Comparison of ENCODE assay signal across 19 cellular contexts in genomic region chr12:75086086-75087038, GRCh38.
DNase-seq lines count a peak whose midpoint lies in the region; ATAC-seq, FAIRE-seq and TF ChIP-seq lines count a peak whose summit lies in the region.
"Had no signal": no experiment of that assay in that cellular context is flagged by ENCODE, and none has a peak within 500 bp of the region (broad histone marks: within the 10 kb centered on the region; RNA-seq: fewer than 3 reads in every experiment).

No MANE protein-coding gene starts in this region.

- H3K4me1 ChIP-seq in astrocyte (ENCODE audit: insufficient read depth, low read length) (no peaks in the 10 kb centered on the region), suprapubic skin (no peaks in the 10 kb centered on the region)
- H3K4me1 ChIP-seq: breast epithelium, Peyer's patch, tibial nerve had no signal

- H3K9me3 ChIP-seq in astrocyte (ENCODE audit: insufficient read depth, low read depth, low read length) = no peaks in the 10 kb centered on the region
- H3K9me3 ChIP-seq in suprapubic skin = no peaks in the 10 kb centered on the region
- H3K9me3 ChIP-seq: breast epithelium, Peyer's patch, sigmoid colon, tibial nerve had no signal

- H3K27me3 Mint-ChIP-seq in astrocyte (ENCODE audit: low read depth, unreplicated experiment) = no peaks in the 10 kb centered on the region
- H3K27me3 Mint-ChIP-seq: activated CD8-positive, alpha-beta memory T cell treated with anti-CD3 and anti-CD28 coated beads, Interleukin-2, amount 10 ng/mL, durations not matched to agents 7 days and 5 days had no signal

- H3K4me2 ChIP-seq in astrocyte (ENCODE audit: low read length) = no peak overlapping the region

- DNase-seq in AG10803 (ENCODE audit: low read depth) (peak; percentile 72), HFF-Myc (ENCODE audit: extremely low read depth, low read depth) (peak; percentile 55), astrocyte (ENCODE audit: low read depth) (peak; percentile 78), iris pigment epithelial cell (ENCODE audit: low read depth) (peak; percentile 9), NCI-H2196 treated with DMSO at 0.1 percent for 48 hours (lab: John Stamatoyannopoulos, UW; ENCODE audit: unreplicated experiment) (no peak), activated gamma-delta T cell treated with Interleukin-2 at 50 U/mL for 16 hours (no peak), suprapubic skin (ENCODE audit: low spot score in 2 of 2) (no peak)
- DNase-seq: activated CD8-positive, alpha-beta memory T cell treated with anti-CD3 and anti-CD28 coated beads, Interleukin-2, amount 10 ng/mL, durations not matched to agents 7 days and 5 days; activated naive CD4-positive, alpha-beta T cell; Calu3; effector CD4-positive, alpha-beta T cell; immature natural killer cell; NCI-H1105 treated with DMSO at 0.1 percent for 48 hours; Peyer's patch; sigmoid colon; stimulated activated CD4-positive, alpha-beta T cell treated with anti-CD3 and anti-CD28 coated beads, Interleukin-4, amount 100 ng/mL, for 4 hours had no signal

- no peak overlapping the region for H3K9ac ChIP-seq in astrocyte (ENCODE audit: low read length)

- no peak overlapping the region for H2AFZ ChIP-seq in astrocyte (ENCODE audit: low read depth, low read length)

- no peak for TF ChIP-seq CTCF in AG10803 (conservative IDR thresholded peaks at IDR 0.05; ENCODE audit: low read length)
- TF ChIP-seq CTCF in HFF-Myc (IDR thresholded peaks at IDR 0.05; ENCODE audit: low read depth, low read length, missing control alignments) = no peak
- no peak for TF ChIP-seq CTCF in astrocyte (IDR thresholded peaks at IDR 0.05; ENCODE audit: insufficient read depth, low read depth, low read length)
- no peak for TF ChIP-seq CTCF in suprapubic skin (IDR thresholded peaks at IDR 0.05)

- H3K9me3 Mint-ChIP-seq in astrocyte (ENCODE audit: unreplicated experiment) = peaks cover 2% of the 10 kb centered on the region

- H3K4me3 ChIP-seq in AG10803 (ENCODE audit: low read length) (no peak overlapping the region), HFF-Myc (replicated peaks; ENCODE audit: low read depth, low read length) (no peak overlapping the region), astrocyte (ENCODE audit: insufficient read depth, low read depth, low read length) (no peak overlapping the region), suprapubic skin (no peak overlapping the region)
- H3K4me3 ChIP-seq: breast epithelium, Peyer's patch, sigmoid colon, tibial nerve had no signal

- H3K27ac ChIP-seq in astrocyte (ENCODE audit: low read depth, low read length) (no peak overlapping the region), suprapubic skin (no peak overlapping the region)
- H3K27ac ChIP-seq: breast epithelium, Peyer's patch, tibial nerve had no signal

- no peaks in the 10 kb centered on the region for H4K20me1 ChIP-seq in astrocyte (ENCODE audit: insufficient read depth, low read length)

- no peak for FAIRE-seq in astrocyte (lab: Jason Lieb, UNC)

- TF ChIP-seq EP300 in suprapubic skin (IDR thresholded peaks at IDR 0.05) = no peak

- peaks cover 15% of the 10 kb centered on the region for H3K4me1 Mint-ChIP-seq in astrocyte (ENCODE audit: low read depth, unreplicated experiment)
- H3K4me1 Mint-ChIP-seq: immature natural killer cell had no signal

- no peaks in the 10 kb centered on the region for H3K79me2 ChIP-seq in astrocyte (ENCODE audit: insufficient read depth, low read length)

- no peak overlapping the region for H3K27ac Mint-ChIP-seq in astrocyte (ENCODE audit: unreplicated experiment)
- H3K27ac Mint-ChIP-seq: activated CD8-positive, alpha-beta memory T cell treated with anti-CD3 and anti-CD28 coated beads, Interleukin-2, amount 10 ng/mL, durations not matched to agents 7 days and 5 days; immature natural killer cell had no signal

- no peak for ATAC-seq in GM21447 (IDR thresholded peaks at IDR 0.05; ENCODE audit: unreplicated experiment)
- ATAC-seq: activated CD8-positive, alpha-beta memory T cell treated with anti-CD3 and anti-CD28 coated beads, Interleukin-2, amount 10 ng/mL, durations not matched to agents 7 days and 5 days had no signal

- 34% methylated on average over 2 of the region's 2 CpGs for WGBS in suprapubic skin

- no peak overlapping the region for H3K4me3 Mint-ChIP-seq in astrocyte (ENCODE audit: unreplicated experiment)
- H3K4me3 Mint-ChIP-seq: activated CD8-positive, alpha-beta memory T cell treated with anti-CD3 and anti-CD28 coated beads, Interleukin-2, amount 10 ng/mL, durations not matched to agents 7 days and 5 days; immature natural killer cell had no signal

- no peaks in the 10 kb centered on the region for H3K36me3 Mint-ChIP-seq in astrocyte (ENCODE audit: low read depth, unreplicated experiment)
- H3K36me3 Mint-ChIP-seq: immature natural killer cell had no signal

- H3K27me3 ChIP-seq in astrocyte (ENCODE audit: insufficient read depth, low read length) = no peaks in the 10 kb centered on the region
- H3K27me3 ChIP-seq in suprapubic skin = no peaks in the 10 kb centered on the region
- H3K27me3 ChIP-seq: breast epithelium, Peyer's patch, sigmoid colon, tibial nerve had no signal

- no peak for TF ChIP-seq POLR2A in suprapubic skin (IDR thresholded peaks at IDR 0.05)

- H3K36me3 ChIP-seq in astrocyte (ENCODE audit: insufficient read depth, low read length) (no peaks in the 10 kb centered on the region), suprapubic skin (no peaks in the 10 kb centered on the region)
- H3K36me3 ChIP-seq: breast epithelium, Peyer's patch, sigmoid colon, tibial nerve had no signal

Comparison
In these comparisons a context has a peak if more than half of its experiments do, and no peak if none do; other contexts are left out.
1. DNase-seq: peak in AG10803 (single experiment), HFF-Myc (single experiment), astrocyte (single experiment) and iris pigment epithelial cell (single experiment); none in NCI-H2196 treated with DMSO at 0.1 percent for 48 hours (single experiment), activated gamma-delta T cell treated with Interleukin-2 at 50 U/mL for 16 hours (single experiment) and suprapubic skin (0 of 2).